ENCODE assay signal across 13 cellular contexts in the genomic region with DNA sequence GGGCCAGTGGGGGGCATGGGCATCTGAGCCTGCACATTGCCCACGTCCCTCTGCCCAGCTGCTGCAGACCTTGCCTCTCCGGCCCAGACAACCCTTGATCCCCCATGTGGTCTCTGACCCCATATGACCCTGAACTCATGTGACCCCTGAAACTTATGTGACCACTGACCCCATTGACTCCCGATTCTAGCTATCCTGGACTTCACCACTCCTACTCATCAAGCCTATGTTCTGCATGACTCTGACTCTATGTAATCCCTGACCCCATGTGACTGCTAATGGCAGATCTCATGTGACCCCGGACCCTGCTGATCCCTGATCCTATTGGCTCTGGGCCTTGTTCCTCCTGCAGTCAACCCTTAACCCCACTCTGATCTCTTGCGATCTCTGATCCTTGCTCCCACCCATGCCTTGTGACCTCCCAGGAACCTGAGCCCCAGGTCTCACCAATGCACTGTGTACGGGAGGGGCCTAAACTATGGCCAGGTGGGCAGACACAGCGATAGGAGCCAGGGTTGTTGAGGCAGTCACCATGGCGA. TPM values are rescaled to one million over a fixed set of nuclear protein-coding genes. Genes with fewer than 3 reads are reported as not detected.
DNase-seq lines count a peak whose midpoint lies in the region; ATAC-seq and TF ChIP-seq lines count a peak whose summit lies in the region.
"Had no signal": no experiment of that assay in that cellular context is flagged by ENCODE, and none has a peak within 500 bp of the region (broad histone marks: within the 10 kb centered on the region; RNA-seq: fewer than 3 reads in every experiment).

No MANE protein-coding gene starts in this region.

- TF ChIP-seq CTCF in activated CD8-positive, alpha-beta T cell treated with anti-CD3 and anti-CD28 coated beads for 36 hours (IDR thresholded peaks at IDR 0.05) = peak; percentile 19
- no peak for TF ChIP-seq CTCF in gastrocnemius medialis (IDR thresholded peaks at IDR 0.05 in 4 of 5, conservative IDR thresholded peaks at IDR 0.05 in 1 of 5)

- H3K4me3 Mint-ChIP-seq in activated CD4-positive, alpha-beta T cell treated with anti-CD3 and anti-CD28 coated beads, Interleukin-2, amount 10 ng/mL, durations not matched to agents 24 days and 14 days = peak overlapping the region; percentile 16
- H3K4me3 Mint-ChIP-seq in activated CD8-positive, alpha-beta T cell treated with anti-CD3 and anti-CD28 coated beads for 36 hours = no peak overlapping the region

- no peaks in the 10 kb centered on the region for H3K9me3 Mint-ChIP-seq in activated CD4-positive, alpha-beta T cell treated with anti-CD3 and anti-CD28 coated beads, Interleukin-2, amount 10 ng/mL, durations not matched to agents 24 days and 14 days
- no peaks in the 10 kb centered on the region for H3K9me3 Mint-ChIP-seq in activated CD8-positive, alpha-beta T cell treated with anti-CD3 and anti-CD28 coated beads for 36 hours

- H3K36me3 Mint-ChIP-seq in activated CD4-positive, alpha-beta T cell treated with anti-CD3 and anti-CD28 coated beads, Interleukin-2, amount 10 ng/mL, durations not matched to agents 24 days and 14 days (ENCODE audit: low read depth) = peaks cover 38% of the 10 kb centered on the region
- peaks cover 26% of the 10 kb centered on the region for H3K36me3 Mint-ChIP-seq in activated CD8-positive, alpha-beta T cell treated with anti-CD3 and anti-CD28 coated beads for 36 hours (ENCODE audit: low read depth)

- DNase-seq in activated CD4-positive, alpha-beta T cell treated with anti-CD3 and anti-CD28 coated beads, Interleukin-2, amount 10 ng/mL, durations not matched to agents 24 days and 14 days = no peak
- DNase-seq in activated CD4-positive, alpha-beta T cell treated with anti-CD3 and anti-CD28 coated beads, Interleukin-2, amount 50 U/mL, for 48 hours = no peak
- no peak for DNase-seq in activated CD8-positive, alpha-beta T cell treated with anti-CD3 and anti-CD28 coated beads for 36 hours
- no peak for DNase-seq in gastrocnemius medialis
- DNase-seq in putamen (ENCODE audit: low spot score) = no peak
- DNase-seq: activated T-cell treated with anti-CD3 and anti-CD28 coated beads for 4 hours, cerebellar nuclear complex, NCI-H2227 treated with DMSO at 0.1 percent for 48 hours had no signal

- no peaks in the 10 kb centered on the region for H3K27me3 Mint-ChIP-seq in activated CD4-positive, alpha-beta T cell treated with anti-CD3 and anti-CD28 coated beads, Interleukin-2, amount 10 ng/mL, durations not matched to agents 24 days and 14 days
- H3K27me3 Mint-ChIP-seq in activated CD8-positive, alpha-beta T cell treated with anti-CD3 and anti-CD28 coated beads for 36 hours = no peaks in the 10 kb centered on the region

- peak overlapping the region; percentile 59 for H3K27ac ChIP-seq in KOPT-K1 (ENCODE audit: low read depth, low read length, poor library complexity, severe bottlenecking)
- H3K27ac ChIP-seq in gastrocnemius medialis = peak overlapping the region in 2 of 4 donors; percentile 33 to 43

- in situ Hi-C loops in gastrocnemius medialis (cut with MboI; ENCODE audit: low sequenced_read_pairs in 4 of 4) = no loop called here

- POLR2A ChIA-PET in activated CD8-positive, alpha-beta T cell treated with anti-CD3 and anti-CD28 coated beads for 36 hours (lab: Charles Lee) = interaction anchor here (0.8 to 3.4 kb wide), 11 partner anchors 9 to 136 kb away, joined by 3 to 26 read pairs (median 4); no protein-coding TSS in a partner anchor

- H3K9me3 ChIP-seq in KOPT-K1 (ENCODE audit: insufficient read depth, low read length, poor library complexity, severe bottlenecking) (no peaks in the 10 kb centered on the region), gastrocnemius medialis (no peaks in the 10 kb centered on the region)
- H3K9me3 ChIP-seq: SK-N-SH, upper lobe of left lung had no signal

- no peak overlapping the region for H3K4me3 ChIP-seq in gastrocnemius medialis
- H3K4me3 ChIP-seq: upper lobe of left lung had no signal

- no peaks in the 10 kb centered on the region for H3K27me3 ChIP-seq in gastrocnemius medialis
- H3K27me3 ChIP-seq: upper lobe of left lung had no signal

- H3K27ac Mint-ChIP-seq in activated CD4-positive, alpha-beta T cell treated with anti-CD3 and anti-CD28 coated beads, Interleukin-2, amount 10 ng/mL, durations not matched to agents 24 days and 14 days = peak overlapping the region; percentile 4
- H3K27ac Mint-ChIP-seq in activated CD8-positive, alpha-beta T cell treated with anti-CD3 and anti-CD28 coated beads for 36 hours = no peak overlapping the region

- peaks cover 25 to 26% of the 10 kb centered on the region in 2 donors for H3K4me1 ChIP-seq in gastrocnemius medialis

- H3K36me3 ChIP-seq in KOPT-K1 (ENCODE audit: insufficient read depth, low read length) = no peaks in the 10 kb centered on the region
- H3K36me3 ChIP-seq in gastrocnemius medialis = peaks cover 0 to 6% of the 10 kb centered on the region in 2 donors

- intact Hi-C loops in activated CD4-positive, alpha-beta T cell treated with anti-CD3 and anti-CD28 coated beads, Interleukin-2, amount 10 ng/mL, durations not matched to agents 24 days and 14 days (cut with micrococcal nuclease) = loop anchor here (2.0 kb wide), 1 partner anchor 16 kb away; no protein-coding TSS in a partner anchor
- intact Hi-C loops in activated CD8-positive, alpha-beta T cell treated with anti-CD3 and anti-CD28 coated beads for 36 hours (cut with micrococcal nuclease) = no loop called here
- intact Hi-C loops in gastrocnemius medialis (cut with DNase I; ENCODE audit: low total_unique reads) = no loop called here

- CTCF ChIA-PET in activated CD8-positive, alpha-beta T cell treated with anti-CD3 and anti-CD28 coated beads for 36 hours (lab: Charles Lee) = interaction anchor here (1.0 to 4.3 kb wide), 11 partner anchors 8 to 54 kb away, joined by 3 to 46 read pairs (median 4); partner anchors contain the start of gene ZNRD2

- no peak for TF ChIP-seq POLR2A in gastrocnemius medialis (IDR thresholded peaks at IDR 0.05)

- no peak for ATAC-seq in activated CD8-positive, alpha-beta T cell treated with anti-CD3 and anti-CD28 coated beads for 36 hours
- peak; percentile 12 to 22 for ATAC-seq in gastrocnemius medialis
- ATAC-seq in GM21576 (IDR thresholded peaks at IDR 0.05; ENCODE audit: unreplicated experiment) = no peak
- no peak for ATAC-seq in GM19397 (IDR thresholded peaks at IDR 0.05; ENCODE audit: unreplicated experiment)

- peaks cover 62% of the 10 kb centered on the region for H3K4me1 Mint-ChIP-seq in activated CD4-positive, alpha-beta T cell treated with anti-CD3 and anti-CD28 coated beads, Interleukin-2, amount 10 ng/mL, durations not matched to agents 24 days and 14 days
- H3K4me1 Mint-ChIP-seq in activated CD8-positive, alpha-beta T cell treated with anti-CD3 and anti-CD28 coated beads for 36 hours (ENCODE audit: low read depth) = peaks cover 75% of the 10 kb centered on the region

RNA-seq across cellular contexts. Expression of gene LTBP3, which starts 5.7 kb away (rescaled TPM):
- 94.9 and 96.9 TPM in 2 replicates for total RNA-seq in activated CD4-positive, alpha-beta T cell treated with anti-CD3 and anti-CD28 coated beads, Interleukin-2, amount 10 ng/mL, durations not matched to agents 24 days and 14 days
- total RNA-seq in activated CD8-positive, alpha-beta T cell treated with anti-CD3 and anti-CD28 coated beads for 36 hours = 10 to 100 TPM; 55.4 to 56.0 TPM
- 10 to 100 TPM; 18.5 to 56.6 (median 35.6) TPM for total RNA-seq in gastrocnemius medialis

RNA-seq across cellular contexts. Expression of gene ZNRD2, which starts 17.8 kb away (rescaled TPM):
- 83.3 and 83.4 TPM in 2 replicates for total RNA-seq in activated CD4-positive, alpha-beta T cell treated with anti-CD3 and anti-CD28 coated beads, Interleukin-2, amount 10 ng/mL, durations not matched to agents 24 days and 14 days
- 10 to 100 TPM; 54.3 to 54.7 TPM for total RNA-seq in activated CD8-positive, alpha-beta T cell treated with anti-CD3 and anti-CD28 coated beads for 36 hours
- 10 to 100 TPM; 54.7 to 99.4 (median 75.3) TPM for total RNA-seq in gastrocnemius medialis

RNA-seq across cellular contexts. Expression of gene FAM89B, which starts 19.9 kb away (rescaled TPM):
- 39.1 and 42.4 TPM in 2 replicates for total RNA-seq in activated CD4-positive, alpha-beta T cell treated with anti-CD3 and anti-CD28 coated beads, Interleukin-2, amount 10 ng/mL, durations not matched to agents 24 days and 14 days
- 10 to 100 TPM; 12.7 to 16.0 TPM for total RNA-seq in activated CD8-positive, alpha-beta T cell treated with anti-CD3 and anti-CD28 coated beads for 36 hours
- total RNA-seq in gastrocnemius medialis = 100 to 1,000 TPM in 3 of 4 donors, 10 to 100 TPM in 1; 86.6 to 154 (median 119) TPM

RNA-seq across cellular contexts. Expression of gene EHBP1L1, which starts 23.4 kb away (rescaled TPM):
- 167 and 173 TPM in 2 replicates for total RNA-seq in activated CD4-positive, alpha-beta T cell treated with anti-CD3 and anti-CD28 coated beads, Interleukin-2, amount 10 ng/mL, durations not matched to agents 24 days and 14 days
- total RNA-seq in activated CD8-positive, alpha-beta T cell treated with anti-CD3 and anti-CD28 coated beads for 36 hours = 10 to 100 TPM; 94.0 to 99.4 TPM
- 100 to 1,000 TPM; 191 to 374 (median 250) TPM for total RNA-seq in gastrocnemius medialis

RNA-seq across cellular contexts. Expression of gene SCYL1, which starts 27.6 kb away (rescaled TPM):
- 94.2 and 95.8 TPM in 2 replicates for total RNA-seq in activated CD4-positive, alpha-beta T cell treated with anti-CD3 and anti-CD28 coated beads, Interleukin-2, amount 10 ng/mL, durations not matched to agents 24 days and 14 days
- 10 to 100 TPM; 71.5 to 76.8 TPM for total RNA-seq in activated CD8-positive, alpha-beta T cell treated with anti-CD3 and anti-CD28 coated beads for 36 hours
- 100 to 1,000 TPM; 120 to 162 (median 133) TPM for total RNA-seq in gastrocnemius medialis

Comparison
In these comparisons a context has a peak if more than half of its experiments do, and no peak if none do; other contexts are left out.
1. ATAC-seq: peak in gastrocnemius medialis (2 of 2); none in activated CD8-positive, alpha-beta T cell treated with anti-CD3 and anti-CD28 coated beads for 36 hours (single experiment), GM21576 (single experiment) and GM19397 (single experiment).